In the genomic region with DNA sequence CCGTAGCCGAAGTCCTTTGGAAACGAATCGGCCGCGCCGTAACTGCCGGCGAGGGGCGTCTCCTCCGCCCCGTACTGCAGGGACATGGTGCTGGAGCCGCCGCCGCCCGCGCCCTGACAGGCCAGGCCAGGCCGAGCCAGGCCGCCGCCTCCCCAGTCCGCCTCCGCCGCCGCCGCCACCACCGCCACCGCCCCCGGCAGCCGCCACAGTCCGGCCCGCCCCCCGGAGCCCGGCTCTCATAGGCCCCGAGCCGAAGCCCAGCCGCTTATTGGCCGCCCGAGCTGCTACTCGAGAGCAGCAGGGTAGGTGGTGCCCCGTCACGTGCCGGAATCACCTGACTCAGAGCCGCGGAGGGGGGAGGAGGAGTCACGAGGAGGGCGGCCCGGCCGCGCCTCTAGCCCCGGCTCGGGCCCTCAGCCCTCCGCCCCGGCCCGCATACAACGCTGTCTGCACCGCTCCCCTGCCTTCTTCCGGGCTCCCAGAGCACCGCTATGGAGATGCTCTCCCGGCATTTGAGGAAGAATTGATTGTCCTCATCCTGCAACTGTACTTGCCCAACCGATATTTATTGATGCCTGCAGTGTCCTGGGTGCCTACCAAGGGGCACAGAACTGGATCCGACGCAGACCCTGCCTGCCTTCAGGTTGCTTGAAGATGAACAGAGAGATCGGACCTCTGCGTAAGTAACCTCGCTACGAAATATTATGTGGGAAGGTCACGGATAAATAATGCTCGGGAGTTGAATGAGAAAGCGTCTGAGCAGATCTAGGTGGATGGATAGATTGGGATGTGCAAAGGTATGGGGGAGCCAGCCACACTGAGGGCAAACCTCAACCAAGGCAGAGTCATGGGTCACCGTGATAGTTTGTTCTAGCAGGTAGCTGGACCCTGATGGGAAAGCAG, we compare ENCODE assay signal across 1 cellular context.
TF ChIP-seq lines count a peak whose summit lies in the region.

A gene with protein sequence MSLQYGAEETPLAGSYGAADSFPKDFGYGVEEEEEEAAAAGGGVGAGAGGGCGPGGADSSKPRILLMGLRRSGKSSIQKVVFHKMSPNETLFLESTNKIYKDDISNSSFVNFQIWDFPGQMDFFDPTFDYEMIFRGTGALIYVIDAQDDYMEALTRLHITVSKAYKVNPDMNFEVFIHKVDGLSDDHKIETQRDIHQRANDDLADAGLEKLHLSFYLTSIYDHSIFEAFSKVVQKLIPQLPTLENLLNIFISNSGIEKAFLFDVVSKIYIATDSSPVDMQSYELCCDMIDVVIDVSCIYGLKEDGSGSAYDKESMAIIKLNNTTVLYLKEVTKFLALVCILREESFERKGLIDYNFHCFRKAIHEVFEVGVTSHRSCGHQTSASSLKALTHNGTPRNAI (minus strand): TSS at position 212 of the 903 bp plus-strand sequence. CDS start 126 bp downstream, at position 86.

TF ChIP-seq in HepG2, 621 proteins besides CTCF, POLR2A, EP300 and RAD21 (continued from another document and continues in another):
- TF ChIP-seq, protein P1, sequence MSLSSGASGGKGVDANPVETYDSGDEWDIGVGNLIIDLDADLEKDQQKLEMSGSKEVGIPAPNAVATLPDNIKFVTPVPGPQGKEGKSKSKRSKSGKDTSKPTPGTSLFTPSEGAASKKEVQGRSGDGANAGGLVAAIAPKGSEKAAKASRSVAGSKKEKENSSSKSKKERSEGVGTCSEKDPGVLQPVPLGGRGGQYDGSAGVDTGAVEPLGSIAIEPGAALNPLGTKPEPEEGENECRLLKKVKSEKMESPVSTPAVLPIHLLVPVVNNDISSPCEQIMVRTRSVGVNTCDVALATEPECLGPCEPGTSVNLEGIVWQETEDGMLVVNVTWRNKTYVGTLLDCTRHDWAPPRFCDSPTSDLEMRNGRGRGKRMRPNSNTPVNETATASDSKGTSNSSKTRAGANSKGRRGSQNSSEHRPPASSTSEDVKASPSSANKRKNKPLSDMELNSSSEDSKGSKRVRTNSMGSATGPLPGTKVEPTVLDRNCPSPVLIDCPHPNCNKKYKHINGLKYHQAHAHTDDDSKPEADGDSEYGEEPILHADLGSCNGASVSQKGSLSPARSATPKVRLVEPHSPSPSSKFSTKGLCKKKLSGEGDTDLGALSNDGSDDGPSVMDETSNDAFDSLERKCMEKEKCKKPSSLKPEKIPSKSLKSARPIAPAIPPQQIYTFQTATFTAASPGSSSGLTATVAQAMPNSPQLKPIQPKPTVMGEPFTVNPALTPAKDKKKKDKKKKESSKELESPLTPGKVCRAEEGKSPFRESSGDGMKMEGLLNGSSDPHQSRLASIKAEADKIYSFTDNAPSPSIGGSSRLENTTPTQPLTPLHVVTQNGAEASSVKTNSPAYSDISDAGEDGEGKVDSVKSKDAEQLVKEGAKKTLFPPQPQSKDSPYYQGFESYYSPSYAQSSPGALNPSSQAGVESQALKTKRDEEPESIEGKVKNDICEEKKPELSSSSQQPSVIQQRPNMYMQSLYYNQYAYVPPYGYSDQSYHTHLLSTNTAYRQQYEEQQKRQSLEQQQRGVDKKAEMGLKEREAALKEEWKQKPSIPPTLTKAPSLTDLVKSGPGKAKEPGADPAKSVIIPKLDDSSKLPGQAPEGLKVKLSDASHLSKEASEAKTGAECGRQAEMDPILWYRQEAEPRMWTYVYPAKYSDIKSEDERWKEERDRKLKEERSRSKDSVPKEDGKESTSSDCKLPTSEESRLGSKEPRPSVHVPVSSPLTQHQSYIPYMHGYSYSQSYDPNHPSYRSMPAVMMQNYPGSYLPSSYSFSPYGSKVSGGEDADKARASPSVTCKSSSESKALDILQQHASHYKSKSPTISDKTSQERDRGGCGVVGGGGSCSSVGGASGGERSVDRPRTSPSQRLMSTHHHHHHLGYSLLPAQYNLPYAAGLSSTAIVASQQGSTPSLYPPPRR (CRISPR knock-in tag; IDR thresholded peaks at IDR 0.05; ENCODE audit: borderline replicate concordance): no peak
- TF ChIP-seq ZNF772 (CRISPR knock-in tag; IDR thresholded peaks at IDR 0.05) (peak; percentile 5; the same call in 1 of the 2 replicates), ZNF782 (CRISPR knock-in tag; IDR thresholded peaks at IDR 0.05; ENCODE audit: borderline replicate concordance) (no peak), ZFP1 (CRISPR knock-in tag; IDR thresholded peaks at IDR 0.05) (no peak), WIZ (CRISPR knock-in tag; IDR thresholded peaks at IDR 0.05) (no peak), KAT8 (CRISPR knock-in tag; IDR thresholded peaks at IDR 0.05) (peak; percentile 88), SAFB2 (CRISPR knock-in tag; IDR thresholded peaks at IDR 0.05; ENCODE audit: borderline replicate concordance, low read depth) (peak; percentile 38; the same call in 1 of the 2 replicates), ZSCAN25 (CRISPR knock-in tag; IDR thresholded peaks at IDR 0.05) (peak; percentile 59; the same call in 1 of the 2 replicates), GATA4 (IDR thresholded peaks at IDR 0.05; ENCODE audit: borderline replicate concordance, low read depth) (no peak), HCFC1 (IDR thresholded peaks at IDR 0.05; ENCODE audit: low read depth, low read length) (no peak), TBL1XR1 (IDR thresholded peaks at IDR 0.05; ENCODE audit: borderline replicate concordance, low read length, partially characterized antibody) (no peak), ATM (IDR thresholded peaks at IDR 0.05; ENCODE audit: borderline replicate concordance) (no peak), AGO1 (IDR thresholded peaks at IDR 0.05; ENCODE audit: low read depth, low read length, poor library complexity, severe bottlenecking) (no peak), ZNF367 (CRISPR knock-in tag; IDR thresholded peaks at IDR 0.05; ENCODE audit: borderline replicate concordance) (no peak), FOXO1 (CRISPR knock-in tag; IDR thresholded peaks at IDR 0.05) (no peak), SIN3A (IDR thresholded peaks at IDR 0.05; ENCODE audit: borderline replicate concordance, low read depth, low read length) (peak; percentile 84; the same call in 1 of the 2 replicates), CENPX (CRISPR knock-in tag; IDR thresholded peaks at IDR 0.05) (no peak), HOXA9 (CRISPR knock-in tag; IDR thresholded peaks at IDR 0.05; ENCODE audit: borderline replicate concordance) (no peak), ZNF33B (CRISPR knock-in tag; IDR thresholded peaks at IDR 0.05) (peak; percentile 73; the same call in 1 of the 2 replicates), ASH2L (IDR thresholded peaks at IDR 0.05; ENCODE audit: insufficient read length, low read depth, low read length) (peak; percentile 65), ZBTB3 (CRISPR knock-in tag; IDR thresholded peaks at IDR 0.05; ENCODE audit: borderline replicate concordance, low read depth) (no peak), NFE2L1 (CRISPR knock-in tag; IDR thresholded peaks at IDR 0.05; ENCODE audit: borderline replicate concordance) (no peak), ZNF891 (CRISPR knock-in tag; IDR thresholded peaks at IDR 0.05) (no peak), SOX6 (IDR thresholded peaks at IDR 0.05) (no peak), SOX6 (CRISPR knock-in tag; IDR thresholded peaks at IDR 0.05) (peak; percentile 62), ZNF629 (CRISPR knock-in tag; conservative IDR thresholded peaks at IDR 0.05) (no peak), KMT2B (CRISPR knock-in tag; IDR thresholded peaks at IDR 0.05) (peak; percentile 81), PHF20 (CRISPR knock-in tag; IDR thresholded peaks at IDR 0.05) (peak; percentile 82), MED1 (CRISPR knock-in tag; IDR thresholded peaks at IDR 0.05) (peak; percentile 59; the same call in 1 of the 2 replicates)
- TF ChIP-seq, protein P2, sequence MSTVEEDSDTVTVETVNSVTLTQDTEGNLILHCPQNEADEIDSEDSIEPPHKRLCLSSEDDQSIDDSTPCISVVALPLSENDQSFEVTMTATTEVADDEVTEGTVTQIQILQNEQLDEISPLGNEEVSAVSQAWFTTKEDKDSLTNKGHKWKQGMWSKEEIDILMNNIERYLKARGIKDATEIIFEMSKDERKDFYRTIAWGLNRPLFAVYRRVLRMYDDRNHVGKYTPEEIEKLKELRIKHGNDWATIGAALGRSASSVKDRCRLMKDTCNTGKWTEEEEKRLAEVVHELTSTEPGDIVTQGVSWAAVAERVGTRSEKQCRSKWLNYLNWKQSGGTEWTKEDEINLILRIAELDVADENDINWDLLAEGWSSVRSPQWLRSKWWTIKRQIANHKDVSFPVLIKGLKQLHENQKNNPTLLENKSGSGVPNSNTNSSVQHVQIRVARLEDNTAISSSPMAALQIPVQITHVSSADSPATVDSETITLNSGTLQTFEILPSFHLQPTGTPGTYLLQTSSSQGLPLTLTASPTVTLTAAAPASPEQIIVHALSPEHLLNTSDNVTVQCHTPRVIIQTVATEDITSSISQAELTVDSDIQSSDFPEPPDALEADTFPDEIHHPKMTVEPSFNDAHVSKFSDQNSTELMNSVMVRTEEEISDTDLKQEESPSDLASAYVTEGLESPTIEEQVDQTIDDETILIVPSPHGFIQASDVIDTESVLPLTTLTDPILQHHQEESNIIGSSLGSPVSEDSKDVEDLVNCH (CRISPR knock-in tag; IDR thresholded peaks at IDR 0.05): no peak
- TF ChIP-seq, protein P3, sequence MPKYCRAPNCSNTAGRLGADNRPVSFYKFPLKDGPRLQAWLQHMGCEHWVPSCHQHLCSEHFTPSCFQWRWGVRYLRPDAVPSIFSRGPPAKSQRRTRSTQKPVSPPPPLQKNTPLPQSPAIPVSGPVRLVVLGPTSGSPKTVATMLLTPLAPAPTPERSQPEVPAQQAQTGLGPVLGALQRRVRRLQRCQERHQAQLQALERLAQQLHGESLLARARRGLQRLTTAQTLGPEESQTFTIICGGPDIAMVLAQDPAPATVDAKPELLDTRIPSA (CRISPR knock-in tag; IDR thresholded peaks at IDR 0.05; ENCODE audit: borderline replicate concordance): no peak
- TF ChIP-seq, protein P4, sequence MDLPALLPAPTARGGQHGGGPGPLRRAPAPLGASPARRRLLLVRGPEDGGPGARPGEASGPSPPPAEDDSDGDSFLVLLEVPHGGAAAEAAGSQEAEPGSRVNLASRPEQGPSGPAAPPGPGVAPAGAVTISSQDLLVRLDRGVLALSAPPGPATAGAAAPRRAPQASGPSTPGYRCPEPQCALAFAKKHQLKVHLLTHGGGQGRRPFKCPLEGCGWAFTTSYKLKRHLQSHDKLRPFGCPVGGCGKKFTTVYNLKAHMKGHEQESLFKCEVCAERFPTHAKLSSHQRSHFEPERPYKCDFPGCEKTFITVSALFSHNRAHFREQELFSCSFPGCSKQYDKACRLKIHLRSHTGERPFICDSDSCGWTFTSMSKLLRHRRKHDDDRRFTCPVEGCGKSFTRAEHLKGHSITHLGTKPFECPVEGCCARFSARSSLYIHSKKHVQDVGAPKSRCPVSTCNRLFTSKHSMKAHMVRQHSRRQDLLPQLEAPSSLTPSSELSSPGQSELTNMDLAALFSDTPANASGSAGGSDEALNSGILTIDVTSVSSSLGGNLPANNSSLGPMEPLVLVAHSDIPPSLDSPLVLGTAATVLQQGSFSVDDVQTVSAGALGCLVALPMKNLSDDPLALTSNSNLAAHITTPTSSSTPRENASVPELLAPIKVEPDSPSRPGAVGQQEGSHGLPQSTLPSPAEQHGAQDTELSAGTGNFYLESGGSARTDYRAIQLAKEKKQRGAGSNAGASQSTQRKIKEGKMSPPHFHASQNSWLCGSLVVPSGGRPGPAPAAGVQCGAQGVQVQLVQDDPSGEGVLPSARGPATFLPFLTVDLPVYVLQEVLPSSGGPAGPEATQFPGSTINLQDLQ (CRISPR knock-in tag; IDR thresholded peaks at IDR 0.05): no peak
- TF ChIP-seq, protein P5, sequence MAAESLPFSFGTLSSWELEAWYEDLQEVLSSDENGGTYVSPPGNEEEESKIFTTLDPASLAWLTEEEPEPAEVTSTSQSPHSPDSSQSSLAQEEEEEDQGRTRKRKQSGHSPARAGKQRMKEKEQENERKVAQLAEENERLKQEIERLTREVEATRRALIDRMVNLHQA (CRISPR knock-in tag; IDR thresholded peaks at IDR 0.05): no peak
- TF ChIP-seq, protein P6, sequence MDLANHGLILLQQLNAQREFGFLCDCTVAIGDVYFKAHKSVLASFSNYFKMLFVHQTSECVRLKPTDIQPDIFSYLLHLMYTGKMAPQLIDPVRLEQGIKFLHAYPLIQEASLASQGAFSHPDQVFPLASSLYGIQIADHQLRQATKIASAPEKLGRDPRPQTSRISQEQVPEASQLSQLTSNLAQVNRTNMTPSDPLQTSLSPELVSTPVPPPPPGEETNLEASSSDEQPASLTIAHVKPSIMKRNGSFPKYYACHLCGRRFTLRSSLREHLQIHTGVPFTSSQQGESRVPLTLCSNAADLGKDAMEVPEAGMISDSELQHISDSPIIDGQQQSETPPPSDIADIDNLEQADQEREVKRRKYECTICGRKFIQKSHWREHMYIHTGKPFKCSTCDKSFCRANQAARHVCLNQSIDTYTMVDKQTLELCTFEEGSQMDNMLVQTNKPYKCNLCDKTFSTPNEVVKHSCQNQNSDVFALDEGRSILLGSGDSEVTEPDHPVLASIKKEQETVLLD (CRISPR knock-in tag; IDR thresholded peaks at IDR 0.05; ENCODE audit: low read depth): peak; percentile 67
- TF ChIP-seq, protein P7, sequence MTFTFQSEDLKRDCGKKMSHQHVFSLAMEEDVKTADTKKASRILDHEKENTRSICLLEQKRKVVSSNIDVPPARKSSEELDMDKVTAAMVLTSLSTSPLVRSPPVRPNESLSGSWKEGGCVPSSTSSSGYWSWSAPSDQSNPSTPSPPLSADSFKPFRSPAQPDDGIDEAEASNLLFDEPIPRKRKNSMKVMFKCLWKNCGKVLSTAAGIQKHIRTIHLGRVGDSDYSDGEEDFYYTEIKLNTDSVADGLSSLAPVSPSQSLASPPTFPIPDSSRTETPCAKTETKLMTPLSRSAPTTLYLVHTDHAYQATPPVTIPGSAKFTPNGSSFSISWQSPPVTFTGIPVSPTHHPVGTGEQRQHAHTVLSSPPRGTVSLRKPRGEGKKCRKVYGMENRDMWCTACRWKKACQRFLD (CRISPR knock-in tag; IDR thresholded peaks at IDR 0.05; ENCODE audit: borderline replicate concordance): 0 out of 2 replicates have a peak, but pooled peaks have one; percentile 37
- TF ChIP-seq, protein P8, sequence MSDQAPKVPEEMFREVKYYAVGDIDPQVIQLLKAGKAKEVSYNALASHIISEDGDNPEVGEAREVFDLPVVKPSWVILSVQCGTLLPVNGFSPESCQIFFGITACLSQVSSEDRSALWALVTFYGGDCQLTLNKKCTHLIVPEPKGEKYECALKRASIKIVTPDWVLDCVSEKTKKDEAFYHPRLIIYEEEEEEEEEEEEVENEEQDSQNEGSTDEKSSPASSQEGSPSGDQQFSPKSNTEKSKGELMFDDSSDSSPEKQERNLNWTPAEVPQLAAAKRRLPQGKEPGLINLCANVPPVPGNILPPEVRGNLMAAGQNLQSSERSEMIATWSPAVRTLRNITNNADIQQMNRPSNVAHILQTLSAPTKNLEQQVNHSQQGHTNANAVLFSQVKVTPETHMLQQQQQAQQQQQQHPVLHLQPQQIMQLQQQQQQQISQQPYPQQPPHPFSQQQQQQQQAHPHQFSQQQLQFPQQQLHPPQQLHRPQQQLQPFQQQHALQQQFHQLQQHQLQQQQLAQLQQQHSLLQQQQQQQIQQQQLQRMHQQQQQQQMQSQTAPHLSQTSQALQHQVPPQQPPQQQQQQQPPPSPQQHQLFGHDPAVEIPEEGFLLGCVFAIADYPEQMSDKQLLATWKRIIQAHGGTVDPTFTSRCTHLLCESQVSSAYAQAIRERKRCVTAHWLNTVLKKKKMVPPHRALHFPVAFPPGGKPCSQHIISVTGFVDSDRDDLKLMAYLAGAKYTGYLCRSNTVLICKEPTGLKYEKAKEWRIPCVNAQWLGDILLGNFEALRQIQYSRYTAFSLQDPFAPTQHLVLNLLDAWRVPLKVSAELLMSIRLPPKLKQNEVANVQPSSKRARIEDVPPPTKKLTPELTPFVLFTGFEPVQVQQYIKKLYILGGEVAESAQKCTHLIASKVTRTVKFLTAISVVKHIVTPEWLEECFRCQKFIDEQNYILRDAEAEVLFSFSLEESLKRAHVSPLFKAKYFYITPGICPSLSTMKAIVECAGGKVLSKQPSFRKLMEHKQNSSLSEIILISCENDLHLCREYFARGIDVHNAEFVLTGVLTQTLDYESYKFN (CRISPR knock-in tag; conservative IDR thresholded peaks at IDR 0.05): 0 out of 2 replicates have a peak, but pooled peaks have one; percentile 40
- TF ChIP-seq, protein P9, sequence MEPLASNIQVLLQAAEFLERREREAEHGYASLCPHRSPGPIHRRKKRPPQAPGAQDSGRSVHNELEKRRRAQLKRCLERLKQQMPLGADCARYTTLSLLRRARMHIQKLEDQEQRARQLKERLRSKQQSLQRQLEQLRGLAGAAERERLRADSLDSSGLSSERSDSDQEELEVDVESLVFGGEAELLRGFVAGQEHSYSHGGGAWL (CRISPR knock-in tag; IDR thresholded peaks at IDR 0.05): no peak; the same call in 1 of the 2 replicates
